ENCODE assay signal across 1 cellular context in the genomic region with DNA sequence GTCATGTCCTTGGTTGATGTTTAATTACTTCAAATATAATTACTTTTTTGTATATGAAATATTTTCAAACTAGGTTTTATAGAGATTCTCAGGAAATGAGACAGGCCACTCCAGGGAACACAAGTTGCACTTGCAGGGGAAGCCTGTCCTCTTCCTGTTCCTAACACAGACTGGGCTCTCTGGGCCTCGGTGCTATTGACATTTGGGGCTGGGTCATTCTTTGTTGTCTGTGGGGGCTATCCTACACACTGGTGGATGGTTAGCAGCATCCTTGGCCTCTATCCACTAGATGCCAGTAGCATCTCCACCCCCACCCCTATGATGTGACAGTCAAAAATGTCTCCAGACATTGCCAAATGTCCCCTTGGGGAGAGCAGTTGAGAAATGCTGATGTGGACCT.
TF ChIP-seq lines count a peak whose summit lies in the region.

No MANE protein-coding gene starts in this region.

TF ChIP-seq in GM12878, 131 proteins besides CTCF, POLR2A, EP300 and RAD21:
- TF ChIP-seq ZNF384 (IDR thresholded peaks at IDR 0.05; ENCODE audit: borderline replicate concordance, low read depth, low read length) (no peak), CEBPB (IDR thresholded peaks at IDR 0.05; ENCODE audit: borderline replicate concordance in 1 of 2, low read depth in 2 of 2, low read length in 2 of 2) (no peak), CBFB (IDR thresholded peaks at IDR 0.05; ENCODE audit: low read depth) (no peak), WRNIP1 (IDR thresholded peaks at IDR 0.05; ENCODE audit: borderline replicate concordance, low read depth, low read length) (no peak), ZNF622 (IDR thresholded peaks at IDR 0.05) (no peak), FOS (IDR thresholded peaks at IDR 0.05; ENCODE audit: borderline replicate concordance, extremely low read depth, insufficient read length) (no peak), NR2C2 (IDR thresholded peaks at IDR 0.05; ENCODE audit: borderline replicate concordance, control insufficient read depth, insufficient read length, low read depth) (no peak), HDAC2 (IDR thresholded peaks at IDR 0.05) (no peak), PML (IDR thresholded peaks at IDR 0.05; ENCODE audit: low read length) (no peak), PAX8 (IDR thresholded peaks at IDR 0.05) (no peak)
- TF ChIP-seq, protein P1, sequence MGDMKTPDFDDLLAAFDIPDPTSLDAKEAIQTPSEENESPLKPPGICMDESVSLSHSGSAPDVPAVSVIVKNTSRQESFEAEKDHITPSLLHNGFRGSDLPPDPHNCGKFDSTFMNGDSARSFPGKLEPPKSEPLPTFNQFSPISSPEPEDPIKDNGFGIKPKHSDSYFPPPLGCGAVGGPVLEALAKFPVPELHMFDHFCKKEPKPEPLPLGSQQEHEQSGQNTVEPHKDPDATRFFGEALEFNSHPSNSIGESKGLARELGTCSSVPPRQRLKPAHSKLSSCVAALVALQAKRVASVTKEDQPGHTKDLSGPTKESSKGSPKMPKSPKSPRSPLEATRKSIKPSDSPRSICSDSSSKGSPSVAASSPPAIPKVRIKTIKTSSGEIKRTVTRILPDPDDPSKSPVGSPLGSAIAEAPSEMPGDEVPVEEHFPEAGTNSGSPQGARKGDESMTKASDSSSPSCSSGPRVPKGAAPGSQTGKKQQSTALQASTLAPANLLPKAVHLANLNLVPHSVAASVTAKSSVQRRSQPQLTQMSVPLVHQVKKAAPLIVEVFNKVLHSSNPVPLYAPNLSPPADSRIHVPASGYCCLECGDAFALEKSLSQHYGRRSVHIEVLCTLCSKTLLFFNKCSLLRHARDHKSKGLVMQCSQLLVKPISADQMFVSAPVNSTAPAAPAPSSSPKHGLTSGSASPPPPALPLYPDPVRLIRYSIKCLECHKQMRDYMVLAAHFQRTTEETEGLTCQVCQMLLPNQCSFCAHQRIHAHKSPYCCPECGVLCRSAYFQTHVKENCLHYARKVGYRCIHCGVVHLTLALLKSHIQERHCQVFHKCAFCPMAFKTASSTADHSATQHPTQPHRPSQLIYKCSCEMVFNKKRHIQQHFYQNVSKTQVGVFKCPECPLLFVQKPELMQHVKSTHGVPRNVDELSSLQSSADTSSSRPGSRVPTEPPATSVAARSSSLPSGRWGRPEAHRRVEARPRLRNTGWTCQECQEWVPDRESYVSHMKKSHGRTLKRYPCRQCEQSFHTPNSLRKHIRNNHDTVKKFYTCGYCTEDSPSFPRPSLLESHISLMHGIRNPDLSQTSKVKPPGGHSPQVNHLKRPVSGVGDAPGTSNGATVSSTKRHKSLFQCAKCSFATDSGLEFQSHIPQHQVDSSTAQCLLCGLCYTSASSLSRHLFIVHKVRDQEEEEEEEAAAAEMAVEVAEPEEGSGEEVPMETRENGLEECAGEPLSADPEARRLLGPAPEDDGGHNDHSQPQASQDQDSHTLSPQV (IDR thresholded peaks at IDR 0.05), result no peak
- TF ChIP-seq, protein P2, sequence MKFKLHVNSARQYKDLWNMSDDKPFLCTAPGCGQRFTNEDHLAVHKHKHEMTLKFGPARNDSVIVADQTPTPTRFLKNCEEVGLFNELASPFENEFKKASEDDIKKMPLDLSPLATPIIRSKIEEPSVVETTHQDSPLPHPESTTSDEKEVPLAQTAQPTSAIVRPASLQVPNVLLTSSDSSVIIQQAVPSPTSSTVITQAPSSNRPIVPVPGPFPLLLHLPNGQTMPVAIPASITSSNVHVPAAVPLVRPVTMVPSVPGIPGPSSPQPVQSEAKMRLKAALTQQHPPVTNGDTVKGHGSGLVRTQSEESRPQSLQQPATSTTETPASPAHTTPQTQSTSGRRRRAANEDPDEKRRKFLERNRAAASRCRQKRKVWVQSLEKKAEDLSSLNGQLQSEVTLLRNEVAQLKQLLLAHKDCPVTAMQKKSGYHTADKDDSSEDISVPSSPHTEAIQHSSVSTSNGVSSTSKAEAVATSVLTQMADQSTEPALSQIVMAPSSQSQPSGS (IDR thresholded peaks at IDR 0.05; ENCODE audit: low read length), result no peak
- TF ChIP-seq, protein P3, sequence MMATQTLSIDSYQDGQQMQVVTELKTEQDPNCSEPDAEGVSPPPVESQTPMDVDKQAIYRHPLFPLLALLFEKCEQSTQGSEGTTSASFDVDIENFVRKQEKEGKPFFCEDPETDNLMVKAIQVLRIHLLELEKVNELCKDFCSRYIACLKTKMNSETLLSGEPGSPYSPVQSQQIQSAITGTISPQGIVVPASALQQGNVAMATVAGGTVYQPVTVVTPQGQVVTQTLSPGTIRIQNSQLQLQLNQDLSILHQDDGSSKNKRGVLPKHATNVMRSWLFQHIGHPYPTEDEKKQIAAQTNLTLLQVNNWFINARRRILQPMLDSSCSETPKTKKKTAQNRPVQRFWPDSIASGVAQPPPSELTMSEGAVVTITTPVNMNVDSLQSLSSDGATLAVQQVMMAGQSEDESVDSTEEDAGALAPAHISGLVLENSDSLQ (IDR thresholded peaks at IDR 0.05), result no peak
- TF ChIP-seq, protein P4, sequence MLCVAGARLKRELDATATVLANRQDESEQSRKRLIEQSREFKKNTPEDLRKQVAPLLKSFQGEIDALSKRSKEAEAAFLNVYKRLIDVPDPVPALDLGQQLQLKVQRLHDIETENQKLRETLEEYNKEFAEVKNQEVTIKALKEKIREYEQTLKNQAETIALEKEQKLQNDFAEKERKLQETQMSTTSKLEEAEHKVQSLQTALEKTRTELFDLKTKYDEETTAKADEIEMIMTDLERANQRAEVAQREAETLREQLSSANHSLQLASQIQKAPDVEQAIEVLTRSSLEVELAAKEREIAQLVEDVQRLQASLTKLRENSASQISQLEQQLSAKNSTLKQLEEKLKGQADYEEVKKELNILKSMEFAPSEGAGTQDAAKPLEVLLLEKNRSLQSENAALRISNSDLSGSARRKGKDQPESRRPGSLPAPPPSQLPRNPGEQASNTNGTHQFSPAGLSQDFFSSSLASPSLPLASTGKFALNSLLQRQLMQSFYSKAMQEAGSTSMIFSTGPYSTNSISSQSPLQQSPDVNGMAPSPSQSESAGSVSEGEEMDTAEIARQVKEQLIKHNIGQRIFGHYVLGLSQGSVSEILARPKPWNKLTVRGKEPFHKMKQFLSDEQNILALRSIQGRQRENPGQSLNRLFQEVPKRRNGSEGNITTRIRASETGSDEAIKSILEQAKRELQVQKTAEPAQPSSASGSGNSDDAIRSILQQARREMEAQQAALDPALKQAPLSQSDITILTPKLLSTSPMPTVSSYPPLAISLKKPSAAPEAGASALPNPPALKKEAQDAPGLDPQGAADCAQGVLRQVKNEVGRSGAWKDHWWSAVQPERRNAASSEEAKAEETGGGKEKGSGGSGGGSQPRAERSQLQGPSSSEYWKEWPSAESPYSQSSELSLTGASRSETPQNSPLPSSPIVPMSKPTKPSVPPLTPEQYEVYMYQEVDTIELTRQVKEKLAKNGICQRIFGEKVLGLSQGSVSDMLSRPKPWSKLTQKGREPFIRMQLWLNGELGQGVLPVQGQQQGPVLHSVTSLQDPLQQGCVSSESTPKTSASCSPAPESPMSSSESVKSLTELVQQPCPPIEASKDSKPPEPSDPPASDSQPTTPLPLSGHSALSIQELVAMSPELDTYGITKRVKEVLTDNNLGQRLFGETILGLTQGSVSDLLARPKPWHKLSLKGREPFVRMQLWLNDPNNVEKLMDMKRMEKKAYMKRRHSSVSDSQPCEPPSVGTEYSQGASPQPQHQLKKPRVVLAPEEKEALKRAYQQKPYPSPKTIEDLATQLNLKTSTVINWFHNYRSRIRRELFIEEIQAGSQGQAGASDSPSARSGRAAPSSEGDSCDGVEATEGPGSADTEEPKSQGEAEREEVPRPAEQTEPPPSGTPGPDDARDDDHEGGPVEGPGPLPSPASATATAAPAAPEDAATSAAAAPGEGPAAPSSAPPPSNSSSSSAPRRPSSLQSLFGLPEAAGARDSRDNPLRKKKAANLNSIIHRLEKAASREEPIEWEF (IDR thresholded peaks at IDR 0.05; ENCODE audit: insufficient replicate concordance, low read depth, low read length), result no peak
- TF ChIP-seq, protein P5, sequence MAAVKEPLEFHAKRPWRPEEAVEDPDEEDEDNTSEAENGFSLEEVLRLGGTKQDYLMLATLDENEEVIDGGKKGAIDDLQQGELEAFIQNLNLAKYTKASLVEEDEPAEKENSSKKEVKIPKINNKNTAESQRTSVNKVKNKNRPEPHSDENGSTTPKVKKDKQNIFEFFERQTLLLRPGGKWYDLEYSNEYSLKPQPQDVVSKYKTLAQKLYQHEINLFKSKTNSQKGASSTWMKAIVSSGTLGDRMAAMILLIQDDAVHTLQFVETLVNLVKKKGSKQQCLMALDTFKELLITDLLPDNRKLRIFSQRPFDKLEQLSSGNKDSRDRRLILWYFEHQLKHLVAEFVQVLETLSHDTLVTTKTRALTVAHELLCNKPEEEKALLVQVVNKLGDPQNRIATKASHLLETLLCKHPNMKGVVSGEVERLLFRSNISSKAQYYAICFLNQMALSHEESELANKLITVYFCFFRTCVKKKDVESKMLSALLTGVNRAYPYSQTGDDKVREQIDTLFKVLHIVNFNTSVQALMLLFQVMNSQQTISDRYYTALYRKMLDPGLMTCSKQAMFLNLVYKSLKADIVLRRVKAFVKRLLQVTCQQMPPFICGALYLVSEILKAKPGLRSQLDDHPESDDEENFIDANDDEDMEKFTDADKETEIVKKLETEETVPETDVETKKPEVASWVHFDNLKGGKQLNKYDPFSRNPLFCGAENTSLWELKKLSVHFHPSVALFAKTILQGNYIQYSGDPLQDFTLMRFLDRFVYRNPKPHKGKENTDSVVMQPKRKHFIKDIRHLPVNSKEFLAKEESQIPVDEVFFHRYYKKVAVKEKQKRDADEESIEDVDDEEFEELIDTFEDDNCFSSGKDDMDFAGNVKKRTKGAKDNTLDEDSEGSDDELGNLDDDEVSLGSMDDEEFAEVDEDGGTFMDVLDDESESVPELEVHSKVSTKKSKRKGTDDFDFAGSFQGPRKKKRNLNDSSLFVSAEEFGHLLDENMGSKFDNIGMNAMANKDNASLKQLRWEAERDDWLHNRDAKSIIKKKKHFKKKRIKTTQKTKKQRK (IDR thresholded peaks at IDR 0.05; ENCODE audit: low read depth, low read length), result no peak
